ENCODE assay signal across 8 cellular contexts in genomic region chr5:134905246-134905996, GRCh38. TPM values are rescaled to one million over a fixed set of nuclear protein-coding genes. Genes with fewer than 3 reads are reported as not detected.
DNase-seq lines count a peak whose midpoint lies in the region; TF ChIP-seq lines count a peak whose summit lies in the region.

No MANE protein-coding gene starts in this region.

- H2BK15ac ChIP-seq in H9 (ENCODE audit: low read depth, low read length): no peak overlapping the region

- no CpG with 5 or more reads among the region's 54 CpGs for WGBS in H9 (ENCODE audit: extremely low coverage, insufficient read length, low lambda C conversion rate)
- 0% methylated on average over 46 to 54 of the region's 54 CpGs for WGBS in adipose tissue, 3 donors
- WGBS in prostate gland: under 1% methylated on average over 54 of the region's 54 CpGs

- H3K23ac ChIP-seq in H9 (ENCODE audit: insufficient read length, low read depth, low read length): no peak overlapping the region

- H3K14ac ChIP-seq in H9 (ENCODE audit: insufficient read depth, low read length): peak overlapping the region; percentile 90

- H3K36me3 ChIP-seq in MM.1S (replicated peaks; ENCODE audit: insufficient read depth, low read length) (no peaks in the 10 kb centered on the region), SU-DHL-6 (ENCODE audit: low read length) (no peaks in the 10 kb centered on the region), left ventricle myocardium inferior (peaks cover 6% of the 10 kb centered on the region), prostate gland (no peaks in the 10 kb centered on the region), vagina (peaks cover 0 to 5% of the 10 kb centered on the region in 2 donors)

- H3K4me1 ChIP-seq in H9 (ENCODE audit: insufficient read depth, low read length) (0 out of 2 replicates have a peak, but pooled peaks cover 3% of the 10 kb centered on the region), MM.1S (ENCODE audit: low read length) (peaks cover 19% of the 10 kb centered on the region), left ventricle myocardium inferior (peaks cover 18% of the 10 kb centered on the region), prostate gland (replicated peaks) (no peaks in the 10 kb centered on the region), vagina (peaks cover 4% of the 10 kb centered on the region)

- no peak overlapping the region for H3K56ac ChIP-seq in H9 (ENCODE audit: insufficient read length, low read depth, low read length)

- no peak overlapping the region for H3T11ph ChIP-seq in H9 (ENCODE audit: low read length)

- no peak overlapping the region; the same call in 1 of the 2 replicates for H3K4ac ChIP-seq in H9 (ENCODE audit: low read depth, low read length)

- H3K4me2 ChIP-seq in H9 (ENCODE audit: insufficient read depth, insufficient read length, low read length) (peak overlapping the region; percentile 13), MM.1S (ENCODE audit: low read depth, low read length) (peak overlapping the region; percentile 55; the same call in 1 of the 2 replicates), SU-DHL-6 (ENCODE audit: low read depth, low read length, poor library complexity, severe bottlenecking) (peak overlapping the region; percentile 59)

- peak overlapping the region; percentile 1 for H2BK5ac ChIP-seq in H9 (ENCODE audit: insufficient read length, low read length)

- H3F3A ChIP-seq in MM.1S (ENCODE audit: insufficient read depth, low read length) (peaks cover 30% of the 10 kb centered on the region), SU-DHL-6 (ENCODE audit: insufficient read depth) (peaks cover 32% of the 10 kb centered on the region)

- H2AFZ ChIP-seq in H9 (ENCODE audit: low read length) (no peak overlapping the region), MM.1S (ENCODE audit: low read length) (peak overlapping the region; percentile 81), SU-DHL-6 (ENCODE audit: low read depth, low read length, severe bottlenecking) (peak overlapping the region; percentile 46)

- TF ChIP-seq CTCF in H9 (conservative IDR thresholded peaks at IDR 0.05) (peak; percentile 93; the same call in 2 of the 3 replicates), MM.1S (IDR thresholded peaks at IDR 0.05; ENCODE audit: low read length) (peak; percentile 77), SU-DHL-6 (IDR thresholded peaks at IDR 0.05; ENCODE audit: insufficient read depth, low read length, poor library complexity, severe bottlenecking) (peak; percentile 61), left ventricle myocardium inferior (IDR thresholded peaks at IDR 0.05; ENCODE audit: borderline replicate concordance) (peak; percentile 86), prostate gland (IDR thresholded peaks at IDR 0.05) (peak; percentile 50 to 80 (median 78)), vagina (IDR thresholded peaks at IDR 0.05) (peak; percentile 35 to 73 (median 68))

- H2BK120ac ChIP-seq in H9 (ENCODE audit: low read depth, low read length, poor library complexity, severe bottlenecking): no peak overlapping the region

- no peak overlapping the region for H3K27ac ChIP-seq in H9 (ENCODE audit: insufficient read length, low read depth, low read length)
- peak overlapping the region; percentile 93 for H3K27ac ChIP-seq in MM.1S (ENCODE audit: low read length)
- peak overlapping the region; percentile 97 for H3K27ac ChIP-seq in SU-DHL-6 (ENCODE audit: low read depth, low read length)
- peak overlapping the region; percentile 81 for H3K27ac ChIP-seq in adipose tissue (ENCODE audit: low read depth, low read length)
- H3K27ac ChIP-seq in left ventricle myocardium inferior (replicated peaks): peak overlapping the region; percentile 99
- peak overlapping the region; percentile 93 to 95 for H3K27ac ChIP-seq in prostate gland
- peak overlapping the region; percentile 97 for H3K27ac ChIP-seq in vagina

- H3K4me3 ChIP-seq in MM.1S (ENCODE audit: low read length) (peak overlapping the region; percentile 83), SU-DHL-6 (ENCODE audit: insufficient read depth, low read length, poor library complexity, severe bottlenecking) (peak overlapping the region; percentile 61), left ventricle myocardium inferior (peak overlapping the region; percentile 79), prostate gland (peak overlapping the region; percentile 85 to 87), vagina (peak overlapping the region; percentile 56 to 67)

- intact Hi-C loops in left ventricle myocardium inferior (cut with micrococcal nuclease): no loop called here
- intact Hi-C loops in prostate gland (cut with DNase I): loop anchor here (2.0 to 10.0 kb wide), 5 partner anchors 31 to 287 kb away; partner anchors contain the start of genes C5orf24, CAMLG and TXNDC15
- intact Hi-C loops in vagina (cut with DNase I): loop anchor here (2.0 to 10.0 kb wide), 2 partner anchors 61 to 167 kb away; partner anchors contain the start of genes C5orf24 and CAMLG

- peaks cover 0 to 18% (median 6%) of the 10 kb centered on the region in 3 experiments; a peak in 4 of 7 replicates for H3K36me3 Mint-ChIP-seq in H9 (ENCODE audit: insufficient read depth in 1 of 3, low read depth in 3 of 3)

- H4K91ac ChIP-seq in H9 (ENCODE audit: insufficient read length, low read depth, low read length): no peak overlapping the region

- H3K9me3 Mint-ChIP-seq in H9: no peaks in the 10 kb centered on the region

- no peak overlapping the region for H4K5ac ChIP-seq in H9 (ENCODE audit: insufficient read length, low read depth, low read length)

- peak overlapping the region; percentile 91 to 99 (median 97) for H3K27ac Mint-ChIP-seq in H9

- peaks cover 5 to 8% of the 10 kb centered on the region in 2 experiments for H3K4me1 Mint-ChIP-seq in H9

- H4K20me1 ChIP-seq in H9 (ENCODE audit: control insufficient read depth, insufficient read depth, insufficient read length) (no peaks in the 10 kb centered on the region), MM.1S (ENCODE audit: insufficient read depth, low read length) (no peaks in the 10 kb centered on the region), SU-DHL-6 (ENCODE audit: low read depth, low read length) (no peaks in the 10 kb centered on the region)

- H3K9me3 ChIP-seq in H9 (ENCODE audit: control insufficient read depth, low read depth, low read length) (no peaks in the 10 kb centered on the region), MM.1S (replicated peaks; ENCODE audit: insufficient read depth, low read length) (no peaks in the 10 kb centered on the region), SU-DHL-6 (ENCODE audit: insufficient read depth, low read length) (no peaks in the 10 kb centered on the region), left ventricle myocardium inferior (replicated peaks) (no peaks in the 10 kb centered on the region), prostate gland (no peaks in the 10 kb centered on the region), vagina (no peaks in the 10 kb centered on the region)

- H3K27me3 Mint-ChIP-seq in H9 (ENCODE audit: low read depth): no peaks in the 10 kb centered on the region

- H3K79me2 ChIP-seq in H9 (ENCODE audit: insufficient read depth, low read length) (no peaks in the 10 kb centered on the region), MM.1S (ENCODE audit: low read length) (peaks cover 12% of the 10 kb centered on the region), SU-DHL-6 (ENCODE audit: insufficient read depth, low read length) (peaks cover 9% of the 10 kb centered on the region)

- H3K4me3 Mint-ChIP-seq in H9: peak overlapping the region; percentile 90 to 91

- H3K9ac ChIP-seq in H9 (ENCODE audit: extremely low read depth, insufficient read length, low read length) (peak overlapping the region; percentile 73), MM.1S (ENCODE audit: low read length) (peak overlapping the region; percentile 85), SU-DHL-6 (ENCODE audit: low read length) (peak overlapping the region; percentile 73)

- no peak overlapping the region for H2BK12ac ChIP-seq in H9 (ENCODE audit: insufficient read length, low read depth, low read length)

- H4K8ac ChIP-seq in H9 (replicated peaks; ENCODE audit: insufficient read length, low read depth, low read length): no peak overlapping the region

- H2BK20ac ChIP-seq in H9 (ENCODE audit: low read depth, low read length, poor library complexity, severe bottlenecking): no peak overlapping the region

- H2AK5ac ChIP-seq in H9 (ENCODE audit: insufficient read length, low read length): no peak overlapping the region

- peak; percentile 79 for DNase-seq in GM03348 (ENCODE audit: low spot score)
- DNase-seq in H9: no peak
- peak; percentile 78 for DNase-seq in MM.1S
- DNase-seq in left ventricle myocardium inferior: no peak
- DNase-seq in prostate gland (ENCODE audit: low spot score): peak; percentile 43
- no peak for DNase-seq in vagina (ENCODE audit: extremely low spot score in 2 of 2)

- no peaks in the 10 kb centered on the region for H3K79me1 ChIP-seq in H9 (ENCODE audit: insufficient read depth, low read depth, low read length, poor library complexity, severe bottlenecking)

- H3K9me2 ChIP-seq in MM.1S (replicated peaks; ENCODE audit: insufficient read depth, low read length) (no peaks in the 10 kb centered on the region), SU-DHL-6 (replicated peaks; ENCODE audit: insufficient read depth, low read length) (no peaks in the 10 kb centered on the region)

- no peaks in the 10 kb centered on the region for H3K23me2 ChIP-seq in H9 (ENCODE audit: insufficient read length, low read depth, low read length, poor library complexity, severe bottlenecking)

- H3K27me3 ChIP-seq in H9 (ENCODE audit: insufficient read depth, low read length) (no peaks in the 10 kb centered on the region), MM.1S (replicated peaks; ENCODE audit: insufficient read depth, low read length) (no peaks in the 10 kb centered on the region), SU-DHL-6 (ENCODE audit: low read length) (no peaks in the 10 kb centered on the region), left ventricle myocardium inferior (ENCODE audit: low read depth) (no peaks in the 10 kb centered on the region), prostate gland (replicated peaks; ENCODE audit: insufficient read depth) (no peaks in the 10 kb centered on the region), vagina (no peaks in the 10 kb centered on the region)

- peak overlapping the region; percentile 94 for H3K18ac ChIP-seq in H9 (ENCODE audit: insufficient read length, low read depth, low read length)

- no peak for TF ChIP-seq POLR2A in prostate gland (IDR thresholded peaks at IDR 0.05)
- TF ChIP-seq POLR2A in vagina (IDR thresholded peaks at IDR 0.05): no peak

RNA-seq across cellular contexts. Expression of gene PCBD2, which starts 0.5 kb away (rescaled TPM):
- 11.0 and 11.9 TPM in 2 replicates for total RNA-seq in H9 (2021)
- 1 to 10 TPM; 5.1 to 7.9 (median 6.1) TPM for polyA plus RNA-seq in adipose tissue
- 26.3 TPM for total RNA-seq in left ventricle myocardium inferior
- total RNA-seq in prostate gland: 1 to 10 TPM; 7.4 to 9.4 TPM
- total RNA-seq in vagina: 6.1 TPM

RNA-seq across cellular contexts. Expression of gene TXNDC15, which starts 31.2 kb away (rescaled TPM):
- total RNA-seq in H9 (2021) (31.3 and 31.7 TPM in 2 replicates), left ventricle myocardium inferior (49.5 TPM), prostate gland (100 to 1,000 TPM in 1 of 2 donors, 10 to 100 TPM in 1; 76.1 to 132 TPM), vagina (92.3 TPM)
- polyA plus RNA-seq in adipose tissue: 10 to 100 TPM; 47.5 to 62.4 (median 49.0) TPM

RNA-seq across cellular contexts. Expression of gene C5orf24, which starts 59.7 kb away (rescaled TPM):
- total RNA-seq in H9 (2021): 22.5 and 22.6 TPM in 2 replicates
- 10 to 100 TPM in 2 of 3 donors, 1 to 10 TPM in 1; 9.9 to 19.8 (median 18.1) TPM for polyA plus RNA-seq in adipose tissue
- total RNA-seq in left ventricle myocardium inferior: 24.9 TPM
- total RNA-seq in prostate gland: 10 to 100 TPM; 30.4 to 39.5 TPM
- 38.3 TPM for total RNA-seq in vagina

Comparison
In these comparisons a context has a peak if more than half of its experiments do, and no peak if none do; other contexts are left out.
1. DNase-seq: peak in GM03348 (single experiment), MM.1S (single experiment) and prostate gland (single experiment); none in H9 (single experiment), left ventricle myocardium inferior (single experiment) and vagina (0 of 2).
2. Peak in every context shown above with its lines, with median percentiles within 50 percentile points of each other: H3K4me2 ChIP-seq, H3K9ac ChIP-seq, CTCF ChIP-seq and H3K4me3 ChIP-seq.